In genomic region chr20:44400671-44401051, GRCh38 we compare ENCODE assay signal across 19 cellular contexts. TPM values are rescaled to one million over a fixed set of nuclear protein-coding genes. Genes with fewer than 3 reads are reported as not detected.
"Had no signal": no experiment of that assay in that cellular context is flagged by ENCODE, and none has a peak within 500 bp of the region (broad histone marks: within the 10 kb centered on the region; RNA-seq: fewer than 3 reads in every experiment).

No MANE protein-coding gene starts in this region.

- H3K27me3 ChIP-seq: pancreas, vagina had no signal

- H3K27ac Mint-ChIP-seq: activated naive CD4-positive, alpha-beta T cell treated with anti-CD3 and anti-CD28 coated beads for 36 hours; activated naive CD8-positive, alpha-beta T cell treated with anti-CD3 and anti-CD28 coated beads, Interleukin-2, amount 50 U/mL, for 24 hours; activated T-helper 2 cell treated with anti-CD3 and anti-CD28 coated beads, Interferon-gamma antibody, Interleukin-2, Interleukin-4, amounts not matched to agents 10 μg/mL and 5 μg/mL and 100 μg/mL, durations not matched to agents 14 hours and 24 hours and 36 hours; dendritic cell treated with granulocyte-macrophage colony-stimulating factor and Interleukin-4, amounts not matched to agents 40 ng/mL and 50 ng/mL, for 4 days; effector memory CD8-positive, alpha-beta T cell; immature natural killer cell; stimulated activated effector memory CD8-positive, alpha-beta T cell treated with anti-CD3 and anti-CD28 coated beads, Interleukin-12 subunit alpha, Interleukin-12 subunit beta, amount 100 ng/mL, for 72 hours; T-helper 2 cell treated with Interferon-gamma antibody and Interleukin-4, amounts not matched to agents 5 μg/mL and 100 μg/mL, for 36 hours had no signal

- FAIRE-seq: frontal cortex, pancreas had no signal

- H3K9me3 ChIP-seq: lower lobe of right lung, pancreas, vagina had no signal

- DNase-seq: activated CD4-positive, alpha-beta T cell treated with anti-CD3 and anti-CD28 coated beads for 1 hour; activated CD4-positive, alpha-beta T cell treated with anti-CD3 and anti-CD28 coated beads, Interleukin-2, amount 50 U/mL, for 4 hours; activated naive CD4-positive, alpha-beta T cell treated with anti-CD3 and anti-CD28 coated beads for 36 hours; activated naive CD8-positive, alpha-beta T cell treated with anti-CD3 and anti-CD28 coated beads, Interleukin-2, amount 50 U/mL, for 24 hours; aorta; cerebellar nuclear complex; effector memory CD8-positive, alpha-beta T cell; immature natural killer cell; lower lobe of right lung; midbrain; pancreas had no signal

- H3K9me3 Mint-ChIP-seq: activated naive CD4-positive, alpha-beta T cell treated with anti-CD3 and anti-CD28 coated beads for 36 hours; dendritic cell treated with granulocyte-macrophage colony-stimulating factor and Interleukin-4, amounts not matched to agents 40 ng/mL and 50 ng/mL, for 4 days; effector memory CD8-positive, alpha-beta T cell; immature natural killer cell; stimulated activated effector memory CD8-positive, alpha-beta T cell treated with anti-CD3 and anti-CD28 coated beads, Interleukin-12 subunit alpha, Interleukin-12 subunit beta, amount 100 ng/mL, for 72 hours had no signal

- H3K36me3 Mint-ChIP-seq: immature natural killer cell; stimulated activated effector memory CD8-positive, alpha-beta T cell treated with anti-CD3 and anti-CD28 coated beads, Interleukin-12 subunit alpha, Interleukin-12 subunit beta, amount 100 ng/mL, for 72 hours had no signal

- H3K4me3 ChIP-seq: lower lobe of right lung, pancreas, vagina had no signal

- H3K27me3 Mint-ChIP-seq: dendritic cell treated with granulocyte-macrophage colony-stimulating factor and Interleukin-4, amounts not matched to agents 40 ng/mL and 50 ng/mL, for 4 days had no signal

- H3K4me3 Mint-ChIP-seq: activated naive CD4-positive, alpha-beta T cell treated with anti-CD3 and anti-CD28 coated beads for 36 hours; activated naive CD8-positive, alpha-beta T cell treated with anti-CD3 and anti-CD28 coated beads, Interleukin-2, amount 50 U/mL, for 24 hours; dendritic cell treated with granulocyte-macrophage colony-stimulating factor and Interleukin-4, amounts not matched to agents 40 ng/mL and 50 ng/mL, for 4 days; effector memory CD8-positive, alpha-beta T cell; immature natural killer cell; stimulated activated effector memory CD8-positive, alpha-beta T cell treated with anti-CD3 and anti-CD28 coated beads, Interleukin-12 subunit alpha, Interleukin-12 subunit beta, amount 100 ng/mL, for 72 hours; T-helper 2 cell treated with Interferon-gamma antibody and Interleukin-4, amounts not matched to agents 5 μg/mL and 100 μg/mL, for 36 hours had no signal

- H3K4me1 ChIP-seq: lower lobe of right lung, vagina had no signal

- ATAC-seq: activated naive CD8-positive, alpha-beta T cell treated with anti-CD3 and anti-CD28 coated beads, Interleukin-2, amount 50 U/mL, for 24 hours; effector memory CD8-positive, alpha-beta T cell; lower lobe of right lung; stimulated activated effector memory CD8-positive, alpha-beta T cell treated with anti-CD3 and anti-CD28 coated beads, Interleukin-12 subunit alpha, Interleukin-12 subunit beta, amount 100 ng/mL, for 72 hours had no signal

- H3K27ac ChIP-seq: epithelial cell of prostate, lower lobe of right lung, pancreas, vagina, VCaP had no signal

- H3K36me3 ChIP-seq: lower lobe of right lung, pancreas, vagina had no signal

- H3K4me1 Mint-ChIP-seq: activated naive CD8-positive, alpha-beta T cell treated with anti-CD3 and anti-CD28 coated beads, Interleukin-2, amount 50 U/mL, for 24 hours; immature natural killer cell had no signal

RNA-seq across cellular contexts. Expression of gene HNF4A, which starts 45.2 kb away (rescaled TPM):
- total RNA-seq: activated naive CD4-positive, alpha-beta T cell treated with anti-CD3 and anti-CD28 coated beads for 36 hours; activated T-helper 2 cell treated with anti-CD3 and anti-CD28 coated beads, Interferon-gamma antibody, Interleukin-2, Interleukin-4, amounts not matched to agents 10 μg/mL and 5 μg/mL and 100 μg/mL, durations not matched to agents 14 hours and 24 hours and 36 hours; aorta; frontal cortex; vagina had no signal
- polyA plus RNA-seq: immature natural killer cell had no signal
